Comparison of ENCODE assay signal across 8 cellular contexts in the genomic region with DNA sequence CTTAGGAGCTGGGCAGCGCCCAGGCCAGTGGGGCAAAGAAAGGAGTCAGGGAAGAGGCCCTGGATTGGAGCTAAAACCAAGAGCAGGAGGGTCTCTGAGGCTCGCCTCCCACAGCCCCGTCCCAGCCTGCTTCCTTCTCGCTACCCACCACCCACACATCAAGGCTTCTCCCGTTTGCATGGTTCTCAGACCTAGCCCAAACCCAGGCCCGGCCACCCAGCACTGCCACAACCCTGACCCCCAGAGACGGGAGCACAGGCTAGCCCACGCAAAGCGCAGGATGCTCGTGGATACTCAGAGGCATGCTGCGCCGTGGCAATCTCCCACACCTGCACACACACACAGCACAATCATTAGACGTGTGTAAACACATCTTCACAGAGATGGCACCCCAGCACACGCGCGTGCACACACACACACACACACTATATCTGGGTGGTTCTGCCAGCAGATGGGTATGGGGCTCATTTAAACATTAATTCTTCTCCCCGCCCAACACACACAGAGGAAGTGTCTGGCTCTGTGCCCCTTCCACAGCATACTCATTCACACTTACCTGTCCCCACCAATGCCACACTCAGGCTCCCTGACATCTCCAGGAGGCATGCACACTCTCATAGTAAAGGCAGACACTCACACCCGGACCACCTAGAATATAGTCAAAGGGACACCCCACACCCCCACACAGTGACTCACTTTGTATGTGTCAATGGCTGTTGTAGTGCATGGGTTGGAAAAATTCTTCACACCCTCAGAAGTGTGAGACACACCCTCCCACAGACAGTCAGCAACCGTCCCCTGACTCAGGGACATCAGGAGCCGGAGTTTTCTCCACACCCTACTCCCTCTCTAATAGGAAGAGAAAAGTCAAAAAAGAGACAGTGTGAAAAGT. TPM values are rescaled to one million over a fixed set of nuclear protein-coding genes. Genes with fewer than 3 reads are reported as not detected.
A peak's percentile ranks its signal among the peaks of the same experiment; 100 is the strongest.
DNase-seq lines count a peak whose midpoint lies in the region; ATAC-seq, FAIRE-seq and TF ChIP-seq lines count a peak whose summit lies in the region.

No MANE protein-coding gene starts in this region.

- H3K4me1 Mint-ChIP-seq in naive thymus-derived CD8-positive, alpha-beta T cell: peaks cover 9 to 33% (median 18%) of the 10 kb centered on the region in 4 donors

- peaks cover 4 to 10% of the 10 kb centered on the region in 2 donors for H3K27me3 ChIP-seq in stomach smooth muscle (ENCODE audit: control insufficient read depth in 1 of 2, insufficient read depth in 2 of 2, low read length in 2 of 2)

- H3K27ac Mint-ChIP-seq in naive thymus-derived CD8-positive, alpha-beta T cell: peak overlapping the region in 6 of 10 donors; percentile 14 to 77 (median 34)

- no peaks in the 10 kb centered on the region for H3K36me3 ChIP-seq in stomach smooth muscle (ENCODE audit: control insufficient read depth in 2 of 2, insufficient read depth in 2 of 2, low read length in 2 of 2)

- no peak for FAIRE-seq in GM12891 (lab: Jason Lieb, UNC)

- POLR2A ChIA-PET in naive thymus-derived CD8-positive, alpha-beta T cell (lab: Charles Lee): interaction anchor here (0.8 to 1.7 kb wide), 3 partner anchors 28 to 56 kb away, joined by 4 to 10 read pairs (median 8); a partner anchor contains a TSS

- no peak for TF ChIP-seq POLR2A in GM12891 (IDR thresholded peaks at IDR 0.05; ENCODE audit: low read depth, low read length)

- H3K27me3 Mint-ChIP-seq in naive thymus-derived CD8-positive, alpha-beta T cell: peaks cover 11 to 31% (median 15%) of the 10 kb centered on the region in 5 donors

- no peak overlapping the region for H3K27ac ChIP-seq in stomach smooth muscle (ENCODE audit: low read length)

- no peaks in the 10 kb centered on the region for H3K9me3 ChIP-seq in stomach smooth muscle (ENCODE audit: control insufficient read depth in 2 of 2, low read length in 2 of 2)

- H3K4me3 ChIP-seq in stomach smooth muscle (ENCODE audit: low read length in 2 of 2): peak overlapping the region; percentile 53 to 77

- peaks cover 18% of the 10 kb centered on the region for H3K4me1 ChIP-seq in stomach smooth muscle (ENCODE audit: control insufficient read depth, insufficient read depth, low read length)

- no peak for ATAC-seq in naive thymus-derived CD8-positive, alpha-beta T cell

- H3K36me3 Mint-ChIP-seq in naive thymus-derived CD8-positive, alpha-beta T cell: no peaks in the 10 kb centered on the region

- peak; percentile 10 for DNase-seq in activated CD4-positive, CD25-positive, alpha-beta regulatory T cell treated with anti-CD3 and anti-CD28 coated beads, Interleukin-2, amount 50 U/mL, for 16 hours (ENCODE audit: low read depth, low spot score)
- no peak for DNase-seq in activated CD4-positive, CD25-positive, alpha-beta regulatory T cell (lab: John Stamatoyannopoulos, UW)
- peak; percentile 64 for DNase-seq in activated naive CD8-positive, alpha-beta T cell treated with anti-CD3 and anti-CD28 coated beads, Interleukin-2, amount 50 U/mL, for 16 hours (ENCODE audit: low read depth, low spot score)
- no peak for DNase-seq in naive thymus-derived CD8-positive, alpha-beta T cell
- DNase-seq in kidney tubule cell (ENCODE audit: low spot score) (no peak), NCI-H524 (lab: John Stamatoyannopoulos, UW) (no peak), GM12891 (ENCODE audit: insufficient read length, low spot score) (no peak)

- H3K9ac ChIP-seq in stomach smooth muscle (ENCODE audit: low read length in 2 of 2): no peak overlapping the region

- no peaks in the 10 kb centered on the region for H3K9me3 Mint-ChIP-seq in naive thymus-derived CD8-positive, alpha-beta T cell

- peak overlapping the region; percentile 65 to 89 (median 80) for H3K4me3 Mint-ChIP-seq in naive thymus-derived CD8-positive, alpha-beta T cell

TF ChIP-seq in GM12891, 5 proteins besides CTCF, POLR2A, EP300 and RAD21:
- TF ChIP-seq SPI1 (IDR thresholded peaks at IDR 0.05; ENCODE audit: low read depth, low read length): no peak

RNA-seq across cellular contexts. Expression of a gene that starts 1.1 kb away (rescaled TPM):
- under 1 TPM in 1 of 2 experiments, not detected in 1; 0.16 TPM for total RNA-seq in naive thymus-derived CD8-positive, alpha-beta T cell
- under 1 TPM in 1 of 3 donors, not detected in 2; 0.03 TPM for polyA plus RNA-seq in naive thymus-derived CD8-positive, alpha-beta T cell
- 0.30 TPM for polyA plus RNA-seq in GM12891 (2012; ENCODE audit: low read depth, missing spikeins)

RNA-seq across cellular contexts. Expression of a gene that starts 18.5 kb away (rescaled TPM):
- total RNA-seq in naive thymus-derived CD8-positive, alpha-beta T cell: not detected
- not detected for polyA plus RNA-seq in naive thymus-derived CD8-positive, alpha-beta T cell
- polyA plus RNA-seq in GM12891 (2012; ENCODE audit: low read depth, missing spikeins): 0.37 TPM

RNA-seq across cellular contexts. Expression of a gene that starts 41.2 kb away (rescaled TPM):
- total RNA-seq in naive thymus-derived CD8-positive, alpha-beta T cell: 10 to 100 TPM; 16.5 to 17.4 TPM
- 10 to 100 TPM in 2 of 3 donors, 1 to 10 TPM in 1; 8.6 to 11.6 (median 11.3) TPM for polyA plus RNA-seq in naive thymus-derived CD8-positive, alpha-beta T cell
- 32.7 TPM for polyA plus RNA-seq in GM12891 (2012; ENCODE audit: low read depth, missing spikeins)

Comparison
In these comparisons a context has a peak if more than half of its experiments do, and no peak if none do; other contexts are left out.
1. DNase-seq: peak in activated CD4-positive, CD25-positive, alpha-beta regulatory T cell treated with anti-CD3 and anti-CD28 coated beads, Interleukin-2, amount 50 U/mL, for 16 hours (single experiment) and activated naive CD8-positive, alpha-beta T cell treated with anti-CD3 and anti-CD28 coated beads, Interleukin-2, amount 50 U/mL, for 16 hours (single experiment); none in activated CD4-positive, CD25-positive, alpha-beta regulatory T cell (0 of 4), naive thymus-derived CD8-positive, alpha-beta T cell (0 of 10), kidney tubule cell (single experiment), NCI-H524 (0 of 2) and GM12891 (single experiment).